Comparison of ENCODE assay signal across 6 cellular contexts in the genomic region with DNA sequence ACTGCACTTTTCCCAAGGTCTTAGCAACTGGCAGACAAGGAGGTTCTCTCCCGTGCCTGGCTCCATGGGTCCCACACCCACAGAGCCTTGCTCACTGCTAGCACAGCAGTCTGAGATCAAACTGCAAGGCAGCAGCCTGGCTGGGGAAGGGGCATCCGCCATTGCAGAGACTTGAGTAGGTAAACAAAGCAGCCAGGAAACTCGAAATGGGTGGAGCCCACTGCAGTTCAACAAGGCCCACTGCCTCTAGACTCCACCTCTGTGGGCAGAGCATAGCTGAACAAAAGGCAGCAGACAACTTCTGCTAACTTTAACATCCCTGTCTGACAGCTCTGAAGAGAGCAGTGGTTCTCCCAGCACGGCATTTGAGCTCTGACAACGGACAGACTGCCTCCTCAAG.
DNase-seq lines count a peak whose midpoint lies in the region; ATAC-seq, FAIRE-seq and TF ChIP-seq lines count a peak whose summit lies in the region.
"Not testable (repeated sequence)": the region's sequence is repeated elsewhere in the genome, so short reads cannot be mapped to it uniquely, and the experiment has no call there.

No MANE protein-coding gene starts in this region.

- no CpG with 5 or more reads among the region's 5 CpGs for WGBS in neuronal stem cell (ENCODE audit: extremely low coverage in 2 of 2, insufficient read length in 2 of 2, insufficient replicate concordance in 1 of 2), 2 donors

- H3K18ac ChIP-seq in neuronal stem cell (ENCODE audit: low read length): peak overlapping the region; percentile 3

- H4K20me1 ChIP-seq in MM.1S (ENCODE audit: insufficient read depth, low read length); PC-3 (ENCODE audit: low read length); keratinocyte (ENCODE audit: control insufficient read depth, extremely low read depth, insufficient read depth, low read length): not testable (repeated sequence)

- not testable (repeated sequence) for H2BK12ac ChIP-seq in neuronal stem cell (ENCODE audit: low read length)

- dilution Hi-C loops in keratinocyte (cut with MboI; ENCODE audit: extremely low pct_ligation_motif_present, low sequenced_read_pairs): not testable (repeated sequence)

- not testable (repeated sequence) for H2BK15ac ChIP-seq in neuronal stem cell (ENCODE audit: low read length)

- not testable (repeated sequence) for H3K27ac ChIP-seq in MM.1S (ENCODE audit: low read length); PC-3 (ENCODE audit: low read length); keratinocyte (ENCODE audit: control insufficient read depth, insufficient read depth, low read length); neuronal stem cell (replicated peaks; ENCODE audit: low read length)

- H3F3A ChIP-seq in MM.1S (ENCODE audit: insufficient read depth, low read length); PC-3 (ENCODE audit: low read length, unreplicated experiment): not testable (repeated sequence)

- peaks cover 34% of the 10 kb centered on the region for H3K27me3 Mint-ChIP-seq in activated CD4-positive, alpha-beta T cell treated with anti-CD3 and anti-CD28 coated beads, Interleukin-2, amount 10 ng/mL, durations not matched to agents 7 days and 5 days

- not testable (repeated sequence) for H2BK120ac ChIP-seq in neuronal stem cell (ENCODE audit: low read depth, low read length)

- peak; percentile 13 for DNase-seq in GM12865 (ENCODE audit: low read depth)
- DNase-seq in MM.1S; PC-3; keratinocyte (ENCODE audit: low read depth, low spot score); neuronal stem cell (ENCODE audit: low spot score): not testable (repeated sequence)
- peak; percentile 23 for DNase-seq in activated CD4-positive, alpha-beta T cell treated with anti-CD3 and anti-CD28 coated beads, Interleukin-2, amount 10 ng/mL, durations not matched to agents 7 days and 5 days

- not testable (repeated sequence) for H3K9me2 ChIP-seq in MM.1S (replicated peaks; ENCODE audit: insufficient read depth, low read length); PC-3 (replicated peaks; ENCODE audit: low read length)

- H3K27me3 ChIP-seq in MM.1S (replicated peaks; ENCODE audit: insufficient read depth, low read length); PC-3 (ENCODE audit: low read length); keratinocyte (ENCODE audit: control insufficient read depth, extremely low read depth, insufficient read depth, low read length); neuronal stem cell (ENCODE audit: control insufficient read depth in 3 of 3, insufficient read depth in 3 of 3, low read depth in 1 of 3, low read length in 3 of 3): not testable (repeated sequence)

- not testable (repeated sequence) for H3K4ac ChIP-seq in neuronal stem cell (ENCODE audit: low read length)

- not testable (repeated sequence) for H2AK5ac ChIP-seq in neuronal stem cell (ENCODE audit: low read depth, low read length)

- CTCF ChIA-PET in PC-3 (lab: Charles Lee); activated CD4-positive, alpha-beta T cell treated with anti-CD3 and anti-CD28 coated beads, Interleukin-2, amount 10 ng/mL, durations not matched to agents 7 days and 5 days (lab: Charles Lee): not testable (repeated sequence)

- H2BK5ac ChIP-seq in neuronal stem cell (ENCODE audit: low read length): not testable (repeated sequence)

- intact Hi-C loops in PC-3 (cut with micrococcal nuclease): not testable (repeated sequence)

- H3K4me3 Mint-ChIP-seq in activated CD4-positive, alpha-beta T cell treated with anti-CD3 and anti-CD28 coated beads, Interleukin-2, amount 10 ng/mL, durations not matched to agents 7 days and 5 days: not testable (repeated sequence)

- not testable (repeated sequence) for H3K9ac ChIP-seq in MM.1S (ENCODE audit: low read length); PC-3 (ENCODE audit: low read length); keratinocyte (ENCODE audit: control insufficient read depth, extremely low read depth, insufficient read depth, low read length); neuronal stem cell (ENCODE audit: low read depth, low read length, poor library complexity)

- H3K9me3 Mint-ChIP-seq in activated CD4-positive, alpha-beta T cell treated with anti-CD3 and anti-CD28 coated beads, Interleukin-2, amount 10 ng/mL, durations not matched to agents 7 days and 5 days: not testable (repeated sequence)

- not testable (repeated sequence) for ATAC-seq in PC-3

- H3K79me1 ChIP-seq in neuronal stem cell (ENCODE audit: low read depth, low read length): not testable (repeated sequence)

- H3K36me3 ChIP-seq in MM.1S (replicated peaks; ENCODE audit: insufficient read depth, low read length); PC-3 (ENCODE audit: low read depth, low read length); keratinocyte (ENCODE audit: control insufficient read depth in 2 of 2, extremely low read depth in 1 of 2, insufficient read depth in 2 of 2, low read length in 2 of 2); neuronal stem cell (replicated peaks in 1 of 2; ENCODE audit: control insufficient read depth in 2 of 2, insufficient read depth in 2 of 2, low read length in 2 of 2): not testable (repeated sequence)

- not testable (repeated sequence) for H3K36me3 Mint-ChIP-seq in activated CD4-positive, alpha-beta T cell treated with anti-CD3 and anti-CD28 coated beads, Interleukin-2, amount 10 ng/mL, durations not matched to agents 7 days and 5 days (ENCODE audit: low read depth)

- not testable (repeated sequence) for H3K14ac ChIP-seq in neuronal stem cell (ENCODE audit: low read length)

- TF ChIP-seq CTCF in GM12865 (IDR thresholded peaks at IDR 0.05; ENCODE audit: insufficient read depth, low read depth, low read length, missing control alignments); MM.1S (IDR thresholded peaks at IDR 0.05; ENCODE audit: low read length); PC-3 (conservative IDR thresholded peaks at IDR 0.05; ENCODE audit: low read depth, low read length); keratinocyte (optimal IDR thresholded peaks at IDR 0.05 in 1 of 3, IDR thresholded peaks at IDR 0.05 in 1 of 3, conservative IDR thresholded peaks at IDR 0.05 in 1 of 3; ENCODE audit: extremely low read depth in 1 of 3, insufficient read depth in 2 of 3, low read length in 3 of 3): not testable (repeated sequence)

- H3K79me2 ChIP-seq in MM.1S (ENCODE audit: low read length); PC-3 (ENCODE audit: low read length); keratinocyte (ENCODE audit: control insufficient read depth, insufficient read depth, low read length): not testable (repeated sequence)

- H3K23ac ChIP-seq in neuronal stem cell (ENCODE audit: low read depth, low read length, poor library complexity): not testable (repeated sequence)

- H3K9me3 ChIP-seq in MM.1S (replicated peaks; ENCODE audit: insufficient read depth, low read length); PC-3 (ENCODE audit: low read length); keratinocyte (ENCODE audit: control insufficient read depth, low read depth, low read length); neuronal stem cell (replicated peaks in 1 of 2; ENCODE audit: control insufficient read depth in 2 of 2, insufficient read depth in 1 of 2, low read depth in 1 of 2, low read length in 2 of 2): not testable (repeated sequence)

- not testable (repeated sequence) for BruUV-seq in PC-3 (replicated peaks; lab: Mats Ljungman, UMichigan)

- POLR2A ChIA-PET in PC-3 (lab: Charles Lee; ENCODE audit: unreplicated experiment); activated CD4-positive, alpha-beta T cell treated with anti-CD3 and anti-CD28 coated beads, Interleukin-2, amount 10 ng/mL, durations not matched to agents 7 days and 5 days (lab: Charles Lee): not testable (repeated sequence)

- H3K4me2 ChIP-seq in MM.1S (ENCODE audit: low read depth, low read length); PC-3 (ENCODE audit: low read length); keratinocyte (ENCODE audit: control insufficient read depth, extremely low read depth, insufficient read depth, low read depth, low read length); neuronal stem cell (ENCODE audit: insufficient read depth, low read length, poor library complexity, severe bottlenecking): not testable (repeated sequence)

- H3K27ac Mint-ChIP-seq in activated CD4-positive, alpha-beta T cell treated with anti-CD3 and anti-CD28 coated beads, Interleukin-2, amount 10 ng/mL, durations not matched to agents 7 days and 5 days: not testable (repeated sequence)

- 0 out of 2 replicates have a peak overlapping the region, but pooled peaks have one; percentile 45 for H2AFZ ChIP-seq in MM.1S (ENCODE audit: low read length)
- H2AFZ ChIP-seq in PC-3 (ENCODE audit: low read length): 0 out of 2 replicates have a peak overlapping the region, but pooled peaks have one; percentile 48
- H2AFZ ChIP-seq in keratinocyte (ENCODE audit: control insufficient read depth, low read length): peak overlapping the region; percentile 30
- H2AFZ ChIP-seq in neuronal stem cell (ENCODE audit: low read length): peak overlapping the region; percentile 70

- not testable (repeated sequence) for FAIRE-seq in keratinocyte (lab: Jason Lieb, UNC)

- H3K4me1 Mint-ChIP-seq in activated CD4-positive, alpha-beta T cell treated with anti-CD3 and anti-CD28 coated beads, Interleukin-2, amount 10 ng/mL, durations not matched to agents 7 days and 5 days: not testable (repeated sequence)

- H3K9me1 ChIP-seq in keratinocyte (ENCODE audit: control insufficient read depth, extremely low read depth, insufficient read depth, low read length): not testable (repeated sequence)

- not testable (repeated sequence) for H3K4me3 ChIP-seq in GM12865 (ENCODE audit: low read depth, low read length); MM.1S (ENCODE audit: low read length); PC-3 (ENCODE audit: low read length); keratinocyte (ENCODE audit: control insufficient read depth in 2 of 3, extremely low read depth in 1 of 3, insufficient read depth in 2 of 3, low read depth in 1 of 3, low read length in 3 of 3); neuronal stem cell (ENCODE audit: low read length in 2 of 2)

- not testable (repeated sequence) for H4K91ac ChIP-seq in neuronal stem cell (ENCODE audit: low read depth, low read length, poor library complexity)

- H4K8ac ChIP-seq in neuronal stem cell (ENCODE audit: low read depth, low read length): not testable (repeated sequence)

- not testable (repeated sequence) for H3K4me1 ChIP-seq in MM.1S (ENCODE audit: low read length); PC-3 (ENCODE audit: insufficient read depth, low read length); keratinocyte (ENCODE audit: control insufficient read depth, extremely low read depth, insufficient read depth, low read length); neuronal stem cell (ENCODE audit: control insufficient read depth in 2 of 2, insufficient read depth in 1 of 2, low read depth in 1 of 2, low read length in 2 of 2)
